1 cellular context compared by ENCODE assay signal in genomic region chr19:42531313-42531712, GRCh38.
TF ChIP-seq lines count a peak whose summit lies in the region.

No MANE protein-coding gene starts in this region.

TF ChIP-seq in A549, 52 proteins besides CTCF, POLR2A, EP300 and RAD21 (continued from another document):
- TF ChIP-seq HMGXB4 (CRISPR knock-in tag; IDR thresholded peaks at IDR 0.05; ENCODE audit: borderline replicate concordance) (no peak), RCOR1 (IDR thresholded peaks at IDR 0.05; ENCODE audit: low read depth, low read length) (no peak), BCL3 (IDR thresholded peaks at IDR 0.05) (no peak), REST (IDR thresholded peaks at IDR 0.05) (no peak), SREBF2 (IDR thresholded peaks at IDR 0.05) (no peak), ELK1 (IDR thresholded peaks at IDR 0.05; ENCODE audit: low read depth, low read length) (no peak), JUN (IDR thresholded peaks at IDR 0.05) (no peak), SMC3 (IDR thresholded peaks at IDR 0.05) (no peak), ESRRA (IDR thresholded peaks at IDR 0.05; ENCODE audit: borderline replicate concordance, low read length) (no peak), MAZ (IDR thresholded peaks at IDR 0.05; ENCODE audit: borderline replicate concordance, low read depth, low read length) (no peak), FOSL2 (IDR thresholded peaks at IDR 0.05) (no peak), FOSL2 (CRISPR knock-in tag; IDR thresholded peaks at IDR 0.05) (no peak)
